34 cellular contexts compared by ENCODE assay signal in genomic region chr1:213898684-213899083, GRCh38.
"Had no signal": no experiment of that assay in that cellular context is flagged by ENCODE, and none has a peak within 500 bp of the region (broad histone marks: within the 10 kb centered on the region; RNA-seq: fewer than 3 reads in every experiment).

No MANE protein-coding gene starts in this region.

- H3K9me3 ChIP-seq: MG63 had no signal

- H3K36me3 ChIP-seq: MG63 had no signal

- DNase-seq: MG63, MM.1S, NCI-H1048, NCI-H1092, NCI-H1092 treated with DMSO at 0.1 percent for 48 hours, NCI-H1105, NCI-H1105 treated with DMSO at 0.1 percent for 48 hours, NCI-H1417, NCI-H1417 treated with DMSO at 0.1 percent for 48 hours, NCI-H1436, NCI-H1436 treated with DMSO at 0.1 percent for 48 hours, NCI-H146, NCI-H1694, NCI-H1694 treated with DMSO at 0.1 percent for 48 hours, NCI-H187, NCI-H187 treated with DMSO at 0.1 percent for 48 hours, NCI-H1930, NCI-H2029, NCI-H2029 treated with DMSO at 0.1 percent for 48 hours, NCI-H2081, NCI-H2081 treated with DMSO at 0.1 percent for 48 hours, NCI-H2107, NCI-H2171, NCI-H2171 treated with DMSO at 0.1 percent for 48 hours, NCI-H2227 treated with DMSO at 0.1 percent for 48 hours, NCI-H226, NCI-H345, NCI-H446, NCI-H446 treated with DMSO at 0.1 percent for 48 hours, NCI-H510A, NCI-H510A treated with DMSO at 0.1 percent for 48 hours, NCI-H524, NCI-H524 treated with DMSO at 0.1 percent for 48 hours, NCI-H526 had no signal

- H3K4me3 ChIP-seq: MG63 had no signal
